ENCODE assay signal across 21 cellular contexts in the genomic region with DNA sequence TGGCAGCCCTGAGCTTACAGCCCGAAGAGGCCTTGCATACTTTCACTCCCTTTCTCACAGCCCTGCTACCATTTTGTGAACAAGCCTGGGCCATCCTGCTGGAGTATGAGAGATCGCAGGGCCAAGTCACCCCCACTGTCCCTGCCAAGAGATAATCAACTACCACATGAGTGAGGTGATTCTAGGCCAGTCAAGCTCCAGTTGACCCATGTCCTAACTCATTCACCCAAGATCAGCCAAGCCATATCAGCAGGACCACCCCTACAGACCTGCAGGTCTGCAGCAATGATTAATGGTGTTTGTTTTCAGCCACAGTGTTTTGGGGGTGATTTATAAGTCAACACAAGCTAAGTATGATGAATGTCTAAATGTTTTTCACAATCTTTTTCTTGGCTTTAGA.
"Had no signal": no experiment of that assay in that cellular context is flagged by ENCODE, and none has a peak within 500 bp of the region (broad histone marks: within the 10 kb centered on the region; RNA-seq: fewer than 3 reads in every experiment).

No MANE protein-coding gene starts in this region.

- H3K4me3 Mint-ChIP-seq: activated CD8-positive, alpha-beta T cell treated with anti-CD3 and anti-CD28 coated beads for 36 hours; activated naive CD4-positive, alpha-beta T cell treated with anti-CD3 and anti-CD28 coated beads, Interleukin-2, amount 50 U/mL, for 24 hours; nephron; T-helper 17 cell; WTC11 had no signal

- H3K4me1 Mint-ChIP-seq: T-helper 17 cell had no signal

- H3K4me3 ChIP-seq: adrenal gland, colonic mucosa, left ventricle myocardium inferior, right lobe of liver, stomach, testis, upper lobe of right lung had no signal

- H3K27ac ChIP-seq: colonic mucosa, left ventricle myocardium inferior, right lobe of liver, stomach, testis, upper lobe of right lung had no signal

- H3K4me1 ChIP-seq: colonic mucosa, right lobe of liver had no signal

- DNase-seq: activated CD4-positive, alpha-beta T cell treated with anti-CD3 and anti-CD28 coated beads for 4 hours; activated CD8-positive, alpha-beta memory T cell treated with anti-CD3 and anti-CD28 coated beads, Interleukin-2, amount 50 U/mL, for 4 hours; activated CD8-positive, alpha-beta T cell treated with anti-CD3 and anti-CD28 coated beads for 36 hours; activated effector memory CD4-positive, alpha-beta T cell treated with anti-CD3 and anti-CD28 coated beads, Interleukin-2, amount 50 U/mL, for 16 hours; activated T-cell treated with anti-CD3 and anti-CD28 coated beads, Interleukin-2, amount 50 U/mL, for 48 hours; adrenal gland; caudate nucleus; colonic mucosa; kidney; left ventricle myocardium inferior; right lobe of liver; stimulated activated CD4-positive, alpha-beta T cell treated with anti-CD3 and anti-CD28 coated beads, Interleukin-12 subunit alpha, Interleukin-12 subunit beta, amount 100 ng/mL, for 4 hours; stimulated activated CD4-positive, alpha-beta T cell treated with anti-CD3 and anti-CD28 coated beads, Interleukin-2, amount 100 ng/mL, for 24 hours; stomach; T-helper 17 cell; testis; upper lobe of right lung had no signal

- H3K27me3 Mint-ChIP-seq: activated CD8-positive, alpha-beta T cell treated with anti-CD3 and anti-CD28 coated beads for 36 hours; activated naive CD4-positive, alpha-beta T cell treated with anti-CD3 and anti-CD28 coated beads, Interleukin-2, amount 50 U/mL, for 24 hours; T-helper 17 cell had no signal

- H3K36me3 Mint-ChIP-seq: WTC11 had no signal

- H3K27me3 ChIP-seq: adrenal gland, colonic mucosa, right lobe of liver, stomach, testis, upper lobe of right lung had no signal

- H3K27ac Mint-ChIP-seq: activated CD8-positive, alpha-beta T cell treated with anti-CD3 and anti-CD28 coated beads for 36 hours; activated naive CD4-positive, alpha-beta T cell treated with anti-CD3 and anti-CD28 coated beads, Interleukin-2, amount 50 U/mL, for 24 hours; T-helper 17 cell; WTC11 had no signal

- H3K9me3 ChIP-seq: adrenal gland, colonic mucosa, left ventricle myocardium inferior, right lobe of liver, stomach, testis, upper lobe of right lung had no signal

- ATAC-seq: activated CD8-positive, alpha-beta T cell treated with anti-CD3 and anti-CD28 coated beads for 36 hours; esophagus mucosa; right lobe of liver; T-helper 17 cell; upper lobe of right lung; WTC11 had no signal

- H3K36me3 ChIP-seq: adrenal gland, colonic mucosa, left ventricle myocardium inferior, right lobe of liver, stomach, upper lobe of right lung had no signal

- H3K9me3 Mint-ChIP-seq: activated CD8-positive, alpha-beta T cell treated with anti-CD3 and anti-CD28 coated beads for 36 hours; activated naive CD4-positive, alpha-beta T cell treated with anti-CD3 and anti-CD28 coated beads, Interleukin-2, amount 50 U/mL, for 24 hours; WTC11 had no signal
